In the genomic region with DNA sequence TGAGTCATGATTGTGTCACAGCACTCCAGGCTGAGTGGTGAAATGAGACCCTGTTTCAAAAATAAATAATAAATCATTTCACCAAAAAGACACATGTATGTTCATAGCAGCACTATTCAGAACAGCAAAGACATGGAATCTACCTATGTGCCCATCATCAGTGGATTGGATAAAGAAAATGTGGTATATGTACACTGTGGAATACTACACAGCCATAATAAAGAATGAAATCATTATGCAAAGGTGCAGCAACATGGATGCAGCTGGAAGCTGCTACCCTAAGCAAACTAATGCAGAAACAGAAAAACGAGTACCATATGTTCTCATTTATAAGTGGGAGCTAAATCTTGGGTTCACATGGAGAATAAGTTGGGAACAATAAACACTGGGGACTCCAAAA, we compare ENCODE assay signal across 16 cellular contexts.
"Had no signal": no experiment of that assay in that cellular context is flagged by ENCODE, and none has a peak within 500 bp of the region (broad histone marks: within the 10 kb centered on the region; RNA-seq: fewer than 3 reads in every experiment).

No MANE protein-coding gene starts in this region.

- FAIRE-seq: keratinocyte had no signal

- H3K4me3 ChIP-seq: tibial artery had no signal

- H2AFZ ChIP-seq: parathyroid adenoma had no signal

- DNase-seq: activated CD4-positive, alpha-beta T cell treated with anti-CD3 and anti-CD28 coated beads, Interleukin-2, amount 10 ng/mL, durations not matched to agents 24 days and 14 days; activated CD8-positive, alpha-beta T cell treated with anti-CD3 and anti-CD28 coated beads, Interleukin-2, amount 10 ng/mL, durations not matched to agents 7 days and 5 days; activated gamma-delta T cell treated with Interleukin-2 at 50 U/mL for 16 hours; amniotic stem cell; cerebellar nuclear complex; cortex of kidney; left colon; mesenchymal stem cell; nucleus accumbens; right cardiac atrium; stimulated activated CD4-positive, alpha-beta T cell treated with anti-CD3 and anti-CD28 coated beads, Interleukin-1b, Interleukin-23, amount 100 ng/mL, for 48 hours; stimulated activated naive CD8-positive, alpha-beta T cell treated with anti-CD3 and anti-CD28 coated beads, Interleukin-15, amount 100 ng/mL, for 72 hours; tibial artery had no signal

- ATAC-seq: activated CD8-positive, alpha-beta T cell treated with anti-CD3 and anti-CD28 coated beads, Interleukin-2, amount 10 ng/mL, durations not matched to agents 7 days and 5 days; left colon; right cardiac atrium; stimulated activated effector memory CD8-positive, alpha-beta T cell treated with anti-CD3 and anti-CD28 coated beads, Interleukin-12 subunit alpha, Interleukin-12 subunit beta, amount 100 ng/mL, for 72 hours; stimulated activated naive CD8-positive, alpha-beta T cell treated with anti-CD3 and anti-CD28 coated beads, Interleukin-15, amount 100 ng/mL, for 72 hours had no signal

- H3K9ac ChIP-seq: parathyroid adenoma had no signal

- H3K9me3 ChIP-seq: tibial artery had no signal

- H3K4me1 ChIP-seq: tibial artery had no signal

- H3K27me3 ChIP-seq: tibial artery had no signal

- H3K27ac ChIP-seq: parathyroid adenoma, tibial artery had no signal
